8 cellular contexts compared by ENCODE assay signal in the genomic region with DNA sequence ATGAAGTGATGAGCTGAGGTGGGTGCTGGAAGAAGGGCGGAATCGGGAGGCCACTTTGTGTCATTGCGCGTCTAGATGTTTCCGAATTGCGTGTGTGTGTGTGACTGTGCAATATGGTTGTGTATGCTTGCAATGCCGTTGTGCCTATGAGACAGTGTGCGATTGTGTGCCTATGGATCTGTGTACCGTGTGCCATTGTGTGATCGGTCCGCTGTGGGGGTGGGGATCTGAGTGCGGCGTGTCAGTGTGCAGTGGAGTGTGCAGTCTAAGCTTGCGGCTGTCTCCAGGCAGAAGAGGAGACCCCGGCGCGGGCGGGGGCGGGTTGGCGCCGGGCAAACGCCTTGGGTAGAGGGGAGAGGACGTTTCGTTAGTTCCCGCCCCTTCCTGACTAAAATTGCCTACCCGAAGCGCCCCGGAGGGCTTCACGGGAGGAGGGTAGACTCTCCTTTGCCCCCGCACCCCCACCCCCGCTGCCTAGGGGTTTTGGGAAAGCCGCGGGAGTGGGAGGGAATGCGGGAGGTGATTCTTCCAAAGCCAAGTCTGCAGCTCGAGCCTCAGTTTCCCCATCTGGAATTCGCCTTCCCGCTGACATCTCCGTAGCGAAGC. TPM values are rescaled to one million over a fixed set of nuclear protein-coding genes. Genes with fewer than 3 reads are reported as not detected.
DNase-seq lines count a peak whose midpoint lies in the region; ATAC-seq, FAIRE-seq and TF ChIP-seq lines count a peak whose summit lies in the region.

No MANE protein-coding gene starts in this region.

- TF ChIP-seq CTCF in keratinocyte (optimal IDR thresholded peaks at IDR 0.05 in 1 of 3, IDR thresholded peaks at IDR 0.05 in 1 of 3, conservative IDR thresholded peaks at IDR 0.05 in 1 of 3; ENCODE audit: extremely low read depth in 1 of 3, insufficient read depth in 2 of 3, low read length in 3 of 3): peak in 1 of 3 experiments; percentile 13

- H4K20me1 ChIP-seq in keratinocyte (ENCODE audit: control insufficient read depth, extremely low read depth, insufficient read depth, low read length): no peaks in the 10 kb centered on the region

- peak overlapping the region in 2 of 3 experiments; percentile 40 to 61 for H3K4me3 ChIP-seq in keratinocyte (ENCODE audit: control insufficient read depth in 2 of 3, extremely low read depth in 1 of 3, insufficient read depth in 2 of 3, low read depth in 1 of 3, low read length in 3 of 3)

- dilution Hi-C loops in keratinocyte (cut with MboI; ENCODE audit: extremely low pct_ligation_motif_present, low sequenced_read_pairs): no loop called here

- peak; percentile 69 for FAIRE-seq in keratinocyte (lab: Jason Lieb, UNC)

- ATAC-seq in GM18511 (IDR thresholded peaks at IDR 0.05; ENCODE audit: unreplicated experiment) (peak; percentile 9), SK-N-SH treated with all-trans-retinoic acid at 6 μM for 48 hours (no peak), GM18867 (IDR thresholded peaks at IDR 0.05; ENCODE audit: unreplicated experiment) (no peak), HG02981 (IDR thresholded peaks at IDR 0.05; ENCODE audit: unreplicated experiment) (no peak), HG03432 (IDR thresholded peaks at IDR 0.05; ENCODE audit: unreplicated experiment) (no peak)
- peak; percentile 25 for ATAC-seq in central memory CD8-positive, alpha-beta T cell (replicated peaks; ENCODE audit: extremely low read depth, poor library complexity, severe bottlenecking)

- H3K36me3 ChIP-seq in keratinocyte (ENCODE audit: control insufficient read depth in 2 of 2, extremely low read depth in 1 of 2, insufficient read depth in 2 of 2, low read length in 2 of 2): peaks cover 13 to 27% of the 10 kb centered on the region in 2 experiments

- H3K79me2 ChIP-seq in keratinocyte (ENCODE audit: control insufficient read depth, insufficient read depth, low read length): no peaks in the 10 kb centered on the region

- H2AFZ ChIP-seq in keratinocyte (ENCODE audit: control insufficient read depth, low read length): no peak overlapping the region

- H3K27me3 ChIP-seq in keratinocyte (ENCODE audit: control insufficient read depth, extremely low read depth, insufficient read depth, low read length): no peaks in the 10 kb centered on the region

- H3K27me3 Mint-ChIP-seq in central memory CD8-positive, alpha-beta T cell: no peaks in the 10 kb centered on the region

- H3K9me3 ChIP-seq in keratinocyte (ENCODE audit: control insufficient read depth, low read depth, low read length): no peaks in the 10 kb centered on the region

- peak overlapping the region; percentile 89 for H3K27ac ChIP-seq in keratinocyte (ENCODE audit: control insufficient read depth, insufficient read depth, low read length)

- H3K9me3 Mint-ChIP-seq in central memory CD8-positive, alpha-beta T cell: no peaks in the 10 kb centered on the region

- H3K9ac ChIP-seq in keratinocyte (ENCODE audit: control insufficient read depth, extremely low read depth, insufficient read depth, low read length): peak overlapping the region; percentile 56

- H3K9me1 ChIP-seq in keratinocyte (ENCODE audit: control insufficient read depth, extremely low read depth, insufficient read depth, low read length): no peaks in the 10 kb centered on the region

- DNase-seq in central memory CD8-positive, alpha-beta T cell (ENCODE audit: low spot score in 2 of 2): no peak
- DNase-seq in keratinocyte (ENCODE audit: low read depth, low spot score): no peak
- peak; percentile 49 to 51 for DNase-seq in stimulated activated CD4-positive, alpha-beta T cell treated with anti-CD3 and anti-CD28 coated beads, Interleukin-2, amount 100 ng/mL, for 24 hours

- peak overlapping the region; percentile 12 for H3K27ac Mint-ChIP-seq in central memory CD8-positive, alpha-beta T cell (ENCODE audit: low read depth)

- peaks cover 46% of the 10 kb centered on the region for H3K36me3 Mint-ChIP-seq in central memory CD8-positive, alpha-beta T cell (ENCODE audit: insufficient read depth)

- H3K4me3 Mint-ChIP-seq in central memory CD8-positive, alpha-beta T cell: peak overlapping the region; percentile 69

- peaks cover 39% of the 10 kb centered on the region for H3K4me1 ChIP-seq in keratinocyte (ENCODE audit: control insufficient read depth, extremely low read depth, insufficient read depth, low read length)

- peaks cover 21% of the 10 kb centered on the region for H3K4me1 Mint-ChIP-seq in central memory CD8-positive, alpha-beta T cell

- peak overlapping the region; percentile 63 for H3K4me2 ChIP-seq in keratinocyte (ENCODE audit: control insufficient read depth, extremely low read depth, insufficient read depth, low read depth, low read length)

TF ChIP-seq in SK-N-SH treated with all-trans-retinoic acid at 6 μM for 48 hours, 23 proteins besides CTCF, POLR2A, EP300 and RAD21:
- no peak for TF ChIP-seq SNAI2 (CRISPR knock-in tag; IDR thresholded peaks at IDR 0.05)
- TF ChIP-seq ZFP3 (CRISPR knock-in tag; IDR thresholded peaks at IDR 0.05): 0 out of 2 replicates have a peak, but pooled peaks have one; percentile 7
- TF ChIP-seq ARNTL (CRISPR knock-in tag; IDR thresholded peaks at IDR 0.05; ENCODE audit: borderline replicate concordance, low read depth): no peak
- TF ChIP-seq BACH2 (CRISPR knock-in tag; IDR thresholded peaks at IDR 0.05; ENCODE audit: borderline replicate concordance): no peak

RNA-seq across cellular contexts. Expression of gene PCDHGC5, which starts 24.2 kb away (rescaled TPM):
- polyA plus RNA-seq in keratinocyte: 0.77 to 1.6 TPM (median 1.5 TPM) in 3 replicates
- 0.12 TPM for polyA plus RNA-seq in keratinocyte (2011; ENCODE audit: low read depth)
- 0.09 and 0.13 TPM in 2 replicates for polyA plus RNA-seq in keratinocyte (2011; cell fraction: cytosol; rRNA removed)
- polyA plus RNA-seq in keratinocyte (2011; cell fraction: nucleus; rRNA removed): 2.5 and 2.7 TPM in 2 replicates
- 0.39 and 1.6 TPM in 2 replicates for polyA plus RNA-seq in keratinocyte (2012; ENCODE audit: low replicate concordance)
- polyA minus RNA-seq in keratinocyte: 4.0 to 6.2 TPM (median 5.4 TPM) in 3 replicates
- polyA minus RNA-seq in keratinocyte (2011; cell fraction: cytosol; rRNA and poly(A)+ RNA removed): 1.3 TPM
- polyA minus RNA-seq in keratinocyte (2011; cell fraction: nucleus; rRNA and poly(A)+ RNA removed): 6.4 and 7.8 TPM in 2 replicates

RNA-seq across cellular contexts. Expression of gene PCDHGC4, which starts 28.3 kb away (rescaled TPM):
- 0.12 to 0.15 TPM (median 0.13 TPM) in 3 replicates for polyA plus RNA-seq in keratinocyte
- not detected for polyA plus RNA-seq in keratinocyte (2011; ENCODE audit: low read depth)
- polyA plus RNA-seq in keratinocyte (2011; cell fraction: cytosol; rRNA removed): 0.10 TPM in 1 of 2 replicates, not detected in the other
- 0.65 and 0.96 TPM in 2 replicates for polyA plus RNA-seq in keratinocyte (2011; cell fraction: nucleus; rRNA removed)
- 0.15 and 0.37 TPM in 2 replicates for polyA plus RNA-seq in keratinocyte (2012; ENCODE audit: low replicate concordance)
- 1.8 to 3.7 TPM (median 2.6 TPM) in 3 replicates for polyA minus RNA-seq in keratinocyte
- polyA minus RNA-seq in keratinocyte (2011; cell fraction: cytosol; rRNA and poly(A)+ RNA removed): not detected
- polyA minus RNA-seq in keratinocyte (2011; cell fraction: nucleus; rRNA and poly(A)+ RNA removed): 1.4 and 3.3 TPM in 2 replicates

RNA-seq across cellular contexts. Expression of gene PCDHGC3, which starts 37.4 kb away (rescaled TPM):
- polyA plus RNA-seq in keratinocyte: 9.8 to 45.1 TPM (median 15.2 TPM) in 3 replicates
- polyA plus RNA-seq in keratinocyte (2011; ENCODE audit: low read depth): 13.6 TPM
- 14.4 TPM in 2 replicates for polyA plus RNA-seq in keratinocyte (2011; cell fraction: cytosol; rRNA removed)
- polyA plus RNA-seq in keratinocyte (2011; cell fraction: nucleus; rRNA removed): 61.1 and 61.9 TPM in 2 replicates
- 54.2 and 60.9 TPM in 2 replicates for polyA plus RNA-seq in keratinocyte (2012; ENCODE audit: low replicate concordance)
- 13.3 to 68.5 TPM (median 17.7 TPM) in 3 replicates for polyA minus RNA-seq in keratinocyte
- polyA minus RNA-seq in keratinocyte (2011; cell fraction: cytosol; rRNA and poly(A)+ RNA removed): 22.8 TPM
- 59.0 and 78.7 TPM in 2 replicates for polyA minus RNA-seq in keratinocyte (2011; cell fraction: nucleus; rRNA and poly(A)+ RNA removed)

Comparison
In these comparisons a context has a peak if more than half of its experiments do, and no peak if none do; other contexts are left out.
1. ATAC-seq: peak in GM18511 (single experiment) and central memory CD8-positive, alpha-beta T cell (single experiment); none in SK-N-SH treated with all-trans-retinoic acid at 6 μM for 48 hours (single experiment), GM18867 (single experiment), HG02981 (single experiment) and HG03432 (single experiment).
2. DNase-seq: peak in stimulated activated CD4-positive, alpha-beta T cell treated with anti-CD3 and anti-CD28 coated beads, Interleukin-2, amount 100 ng/mL, for 24 hours (2 of 2); none in central memory CD8-positive, alpha-beta T cell (0 of 2) and keratinocyte (single experiment).